21 cellular contexts compared by ENCODE assay signal in the genomic region with DNA sequence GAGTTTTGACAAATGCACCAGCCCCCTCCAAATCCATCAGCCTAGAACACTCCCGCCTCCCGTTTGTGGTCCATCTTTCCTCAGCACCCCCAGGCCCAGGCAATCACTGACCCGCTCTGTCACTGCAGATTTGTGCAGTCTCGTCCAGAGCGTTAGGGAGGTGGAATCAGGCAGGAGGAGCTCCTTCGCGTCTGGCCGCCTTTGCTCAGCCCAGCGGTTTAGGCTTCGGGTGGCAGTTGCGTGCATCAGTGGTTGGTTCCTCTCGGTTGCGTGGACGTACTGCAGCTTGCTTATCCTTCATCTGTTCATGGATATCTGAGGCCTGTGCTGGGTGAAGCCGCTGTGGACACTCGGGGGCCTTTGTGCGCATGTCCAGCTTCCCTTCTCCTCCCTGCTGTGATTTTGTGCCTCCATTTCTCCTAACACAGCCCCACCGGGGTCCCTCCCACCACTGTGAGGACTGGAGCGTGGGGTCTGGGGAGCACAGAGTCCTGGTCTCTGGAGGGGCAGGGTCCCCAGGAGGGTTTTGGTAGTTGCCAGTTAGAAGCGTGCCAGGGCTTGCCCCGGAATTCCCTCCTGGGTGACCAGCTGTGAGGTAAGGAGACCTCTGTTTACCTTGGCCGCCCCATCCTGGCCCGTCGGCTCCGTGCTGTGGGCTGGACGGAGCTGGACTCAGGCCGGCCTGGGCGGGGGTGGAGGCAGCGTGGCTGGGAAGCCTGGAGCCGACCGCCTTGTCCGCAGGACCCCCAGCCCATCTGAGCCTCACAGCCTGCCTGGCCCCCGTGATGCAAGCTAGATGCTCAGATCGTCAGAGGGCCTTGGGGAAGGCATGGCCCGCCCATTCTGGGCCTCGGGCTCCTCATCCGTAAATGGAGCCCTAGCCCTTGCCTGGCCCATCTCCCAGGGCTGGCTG. TPM values are rescaled to one million over a fixed set of nuclear protein-coding genes. Genes with fewer than 3 reads are reported as not detected.
A peak's percentile ranks its signal among the peaks of the same experiment; 100 is the strongest.
DNase-seq lines count a peak whose midpoint lies in the region; ATAC-seq and TF ChIP-seq lines count a peak whose summit lies in the region.
"Had no signal": no experiment of that assay in that cellular context is flagged by ENCODE, and none has a peak within 500 bp of the region (broad histone marks: within the 10 kb centered on the region; RNA-seq: fewer than 3 reads in every experiment).

No MANE protein-coding gene starts in this region.

- H3K4me3 ChIP-seq in coronary artery = peak overlapping the region; percentile 55
- H3K4me3 ChIP-seq in endodermal cell (ENCODE audit: low read length) = no peak overlapping the region
- H3K4me3 ChIP-seq: dorsolateral prefrontal cortex, left lung, prostate gland, suprapubic skin had no signal

- ATAC-seq in sciatic nerve (peak; percentile 84), GM18505 (IDR thresholded peaks at IDR 0.05; ENCODE audit: unreplicated experiment) (no peak)
- ATAC-seq: HCT116, left lung had no signal

- no peak for TF ChIP-seq CTCF in coronary artery (IDR thresholded peaks at IDR 0.05)
- TF ChIP-seq CTCF in endodermal cell (conservative IDR thresholded peaks at IDR 0.05) = no peak

- no peaks in the 10 kb centered on the region for H3K27me3 ChIP-seq in endodermal cell (ENCODE audit: control insufficient read depth, insufficient read depth, low read length, poor library complexity, severe bottlenecking)
- H3K27me3 ChIP-seq: brain microvascular endothelial cell, dorsolateral prefrontal cortex, left lung, suprapubic skin had no signal

- DNase-seq in DMS53 (lab: John Stamatoyannopoulos, UW) (peak; percentile 38), DMS53 treated with DMSO at 0.1 percent for 48 hours (lab: John Stamatoyannopoulos, UW; ENCODE audit: unreplicated experiment) (no peak), NAMALWA (ENCODE audit: low spot score) (peak; percentile 28), coronary artery (ENCODE audit: low spot score) (no peak), sciatic nerve (ENCODE audit: low spot score) (no peak), endodermal cell (no peak), NCI-H1436 (lab: John Stamatoyannopoulos, UW) (no peak)
- DNase-seq: 8988T; activated CD4-positive, alpha-beta T cell treated with anti-CD3 and anti-CD28 coated beads for 1 hour; activated naive CD4-positive, alpha-beta T cell treated with Interleukin-2 at 50 U/mL for 16 hours; brain microvascular endothelial cell; dorsolateral prefrontal cortex; left lung; NCI-H1092 treated with DMSO at 0.1 percent for 48 hours; NCI-H2171 treated with DMSO at 0.1 percent for 48 hours; stimulated activated CD4-positive, alpha-beta T cell treated with anti-CD3 and anti-CD28 coated beads, Interleukin-15, amount 100 ng/mL, for 24 hours had no signal

- H3K9ac ChIP-seq in endodermal cell (ENCODE audit: extremely low read depth, low read length, poor library complexity, severe bottlenecking) = no peak overlapping the region

- H3K4me1 ChIP-seq in endodermal cell (ENCODE audit: control insufficient read depth, insufficient read depth, low read length) = no peaks in the 10 kb centered on the region
- H3K4me1 ChIP-seq: prostate gland had no signal

- intact Hi-C loops in sciatic nerve (cut with DNase I) = no loop called here

- H3K9me3 Mint-ChIP-seq in endodermal cell = no peaks in the 10 kb centered on the region
- H3K9me3 Mint-ChIP-seq: T-helper 2 cell treated with Interferon-gamma antibody and Interleukin-4, amounts not matched to agents 5 μg/mL and 100 μg/mL, for 36 hours had no signal

- H3K27ac ChIP-seq in coronary artery (peak overlapping the region; percentile 84), endodermal cell (ENCODE audit: low read depth, low read length) (no peak overlapping the region)
- H3K27ac ChIP-seq: brain microvascular endothelial cell, left lung, suprapubic skin had no signal

- no peak overlapping the region for H3K27ac Mint-ChIP-seq in endodermal cell
- H3K27ac Mint-ChIP-seq: T-helper 2 cell treated with Interferon-gamma antibody and Interleukin-4, amounts not matched to agents 5 μg/mL and 100 μg/mL, for 36 hours had no signal

- H3K4me3 Mint-ChIP-seq in endodermal cell = no peak overlapping the region
- H3K4me3 Mint-ChIP-seq: T-helper 2 cell treated with Interferon-gamma antibody and Interleukin-4, amounts not matched to agents 5 μg/mL and 100 μg/mL, for 36 hours had no signal

- no peaks in the 10 kb centered on the region for H3K27me3 Mint-ChIP-seq in endodermal cell (ENCODE audit: insufficient read depth)

- no peaks in the 10 kb centered on the region for H3K36me3 Mint-ChIP-seq in endodermal cell (ENCODE audit: low read depth)

- H3K36me3 ChIP-seq in endodermal cell (ENCODE audit: control insufficient read depth, insufficient read depth, low read length) = no peaks in the 10 kb centered on the region
- H3K36me3 ChIP-seq: brain microvascular endothelial cell, prostate gland, suprapubic skin had no signal

- TF ChIP-seq POLR2A in GM18505 (IDR thresholded peaks at IDR 0.05; ENCODE audit: borderline replicate concordance, extremely low read depth, insufficient read depth, insufficient read length) = no peak

- peaks cover 9% of the 10 kb centered on the region for H3K4me1 Mint-ChIP-seq in endodermal cell

- no peaks in the 10 kb centered on the region for H3K9me3 ChIP-seq in endodermal cell (ENCODE audit: control insufficient read depth, low read length)
- H3K9me3 ChIP-seq: left lung, prostate gland, suprapubic skin had no signal

- 92 to 93% methylated on average over 22 to 37 of the region's 37 CpGs for WGBS in endodermal cell (ENCODE audit: insufficient coverage in 1 of 2, insufficient read length in 1 of 2), 2 experiments

RNA-seq across cellular contexts. Expression of a gene that starts 4.9 kb away (rescaled TPM):
- total RNA-seq in sciatic nerve (7.3 TPM), endodermal cell (not detected)
- polyA plus RNA-seq in endodermal cell (2013, experiment 1 of 2) = not detected
- not detected for polyA plus RNA-seq in endodermal cell (2013, experiment 2 of 2)

RNA-seq across cellular contexts. Expression of a gene that starts 28.3 kb away (rescaled TPM):
- total RNA-seq in sciatic nerve (7.7 TPM), endodermal cell (1 to 10 TPM; 3.8 to 6.3 TPM)
- 5.4 TPM for polyA plus RNA-seq in endodermal cell (2013, experiment 1 of 2)
- polyA plus RNA-seq in endodermal cell (2013, experiment 2 of 2) = 5.2 TPM

RNA-seq across cellular contexts. Expression of a gene that starts 43.0 kb away (rescaled TPM):
- total RNA-seq in sciatic nerve = 13.8 TPM
- 1 to 10 TPM; 1.4 to 3.7 TPM for total RNA-seq in endodermal cell
- 4.4 TPM for polyA plus RNA-seq in endodermal cell (2013, experiment 1 of 2)
- 2.5 TPM for polyA plus RNA-seq in endodermal cell (2013, experiment 2 of 2)

Comparison
In these comparisons a context has a peak if more than half of its experiments do, and no peak if none do; other contexts are left out.
1. DNase-seq: peak in DMS53 (single experiment) and NAMALWA (single experiment); none in DMS53 treated with DMSO at 0.1 percent for 48 hours (single experiment), coronary artery (single experiment), sciatic nerve (single experiment), endodermal cell (single experiment) and NCI-H1436 (single experiment).